Comparison of ENCODE assay signal across 15 cellular contexts in genomic region chr6:157714153-157714490, GRCh38.
A peak's percentile ranks its signal among the peaks of the same experiment; 100 is the strongest.
DNase-seq lines count a peak whose midpoint lies in the region; ATAC-seq and TF ChIP-seq lines count a peak whose summit lies in the region.
"Had no signal": no experiment of that assay in that cellular context is flagged by ENCODE, and none has a peak within 500 bp of the region (broad histone marks: within the 10 kb centered on the region; RNA-seq: fewer than 3 reads in every experiment).

No MANE protein-coding gene starts in this region.

- BruUV-seq in HCT116 (replicated peaks; lab: Mats Ljungman, UMichigan) = no TSS peak

- ATAC-seq in HCT116 = peak; percentile 66
- ATAC-seq: naive thymus-derived CD4-positive, alpha-beta T cell had no signal

- no peak for TF ChIP-seq POLR2A in HCT116 (IDR thresholded peaks at IDR 0.05; ENCODE audit: borderline replicate concordance, extremely low read depth, insufficient read depth, insufficient read length)
- no peak for TF ChIP-seq POLR2A in lower leg skin (IDR thresholded peaks at IDR 0.05)

- H3K27me3 ChIP-seq in HCT116 (ENCODE audit: insufficient read depth, low read length) (no peaks in the 10 kb centered on the region), brain microvascular endothelial cell (replicated peaks) (no peaks in the 10 kb centered on the region)

- 70 to 78% methylated on average over 1 of the region's 1 CpG for WGBS in lower leg skin, 2 donors

- H3K4me3 ChIP-seq in HCT116 (replicated peaks in 1 of 2; ENCODE audit: low read depth in 1 of 2, low read length in 2 of 2) = no peak overlapping the region
- no peak overlapping the region for H3K4me3 ChIP-seq in brain microvascular endothelial cell (ENCODE audit: low read depth, low read length)
- no peak overlapping the region for H3K4me3 ChIP-seq in lower leg skin (ENCODE audit: low read depth, poor library complexity, severe bottlenecking)
- H3K4me3 ChIP-seq: SK-N-MC had no signal

- H3K27ac ChIP-seq in HCT116 (ENCODE audit: low read depth, low read length) (no peak overlapping the region), brain microvascular endothelial cell (no peak overlapping the region)
- H3K27ac ChIP-seq: SK-N-MC had no signal

- H3K4me2 ChIP-seq in HCT116 (ENCODE audit: low read length) = no peak overlapping the region

- H3K79me2 ChIP-seq in HCT116 (ENCODE audit: insufficient read depth, low read length) = no peaks in the 10 kb centered on the region

- peaks cover 0 to 5% of the 10 kb centered on the region in 2 experiments; a peak in 1 of 4 replicates for H3K4me1 ChIP-seq in HCT116 (ENCODE audit: control insufficient read depth in 1 of 2, insufficient read depth in 2 of 2, low read length in 2 of 2)

- RAD21 ChIA-PET in HCT116 (lab: Charles Lee; ENCODE audit: low non-redundant PET in 1 of 2, low total read pairs in 2 of 2, uncharacterized antibody in 2 of 2, unreplicated experiment in 2 of 2) = no interaction called here

- peak; percentile 40 for TF ChIP-seq RAD21 in HCT116 (IDR thresholded peaks at IDR 0.05; ENCODE audit: low read depth)

- TF ChIP-seq CTCF in HCT116 (IDR thresholded peaks at IDR 0.05 in 2 of 3, conservative IDR thresholded peaks at IDR 0.05 in 1 of 3; ENCODE audit: borderline replicate concordance in 1 of 3, insufficient read depth in 1 of 3, low read depth in 2 of 3, low read length in 2 of 3) (peak in 2 of 3 experiments; percentile 6 to 11; a peak in 1 of 6 replicates), brain microvascular endothelial cell (IDR thresholded peaks at IDR 0.05; ENCODE audit: low read depth, low read length, missing control alignments) (peak; percentile 18), lower leg skin (IDR thresholded peaks at IDR 0.05) (no peak)

- no peaks in the 10 kb centered on the region for H4K20me1 ChIP-seq in HCT116 (ENCODE audit: insufficient read depth)

- no peak overlapping the region for H2AFZ ChIP-seq in HCT116 (ENCODE audit: low read depth, low read length, poor library complexity, severe bottlenecking)

- in situ Hi-C loops in brain microvascular endothelial cell (cut with HindIII; ENCODE audit: low pct_ligation_motif_present, low sequenced_read_pairs) = no loop called here

- no peaks in the 10 kb centered on the region for H3K9me3 ChIP-seq in HCT116 (ENCODE audit: control insufficient read depth in 1 of 2, insufficient read depth in 1 of 2, low read depth in 1 of 2, low read length in 2 of 2)

- no peak overlapping the region for H3K9ac ChIP-seq in HCT116 (ENCODE audit: low read length)

- H3K36me3 ChIP-seq in HCT116 (ENCODE audit: control insufficient read depth in 1 of 2, insufficient read depth in 2 of 2, low read length in 2 of 2) (no peaks in the 10 kb centered on the region), brain microvascular endothelial cell (replicated peaks) (no peaks in the 10 kb centered on the region)

- H3K9me2 ChIP-seq in HCT116 (ENCODE audit: insufficient read depth) = no peaks in the 10 kb centered on the region

- POLR2A ChIA-PET in HCT116 (lab: Charles Lee) = no interaction called here

- intact Hi-C loops in HCT116 (cut with micrococcal nuclease) = no loop called here
- intact Hi-C loops in lower leg skin (cut with DNase I; ENCODE audit: low total_unique reads) = no loop called here

- DNase-seq in AG20443 (ENCODE audit: low spot score) (peak; percentile 81), HCT116 (ENCODE audit: low read depth, low spot score) (no peak), brain microvascular endothelial cell (no peak), myocyte (ENCODE audit: low read depth) (peak; percentile 42), NCI-H1048 (lab: John Stamatoyannopoulos, UW) (no peak), lower leg skin (ENCODE audit: low spot score in 2 of 2) (no peak), nucleus accumbens (lab: John Stamatoyannopoulos, UW) (no peak)
- DNase-seq in activated T-cell treated with anti-CD3 and anti-CD28 coated beads, Interleukin-2, amount 50 U/mL, for 48 hours = no peak
- DNase-seq: activated B cell treated with CpG ODN at 0.5 μM for 24 hours; activated naive CD8-positive, alpha-beta T cell treated with anti-CD3 and anti-CD28 coated beads, Interleukin-2, amount 10 ng/mL, durations not matched to agents 7 days and 5 days; GDM1; glutamatergic neuron; left cardiac atrium; naive thymus-derived CD4-positive, alpha-beta T cell had no signal

- CTCF ChIA-PET in HCT116 (lab: Charles Lee) = no interaction called here

TF ChIP-seq in HCT116, 20 proteins besides CTCF, POLR2A, EP300 and RAD21:
- no peak for TF ChIP-seq YY1 (IDR thresholded peaks at IDR 0.05; ENCODE audit: extremely low read depth, insufficient replicate concordance, low read depth, low read length)
- TF ChIP-seq SIN3A (IDR thresholded peaks at IDR 0.05; ENCODE audit: low read depth) = no peak
- TF ChIP-seq JUND (IDR thresholded peaks at IDR 0.05) = no peak
- no peak for TF ChIP-seq ZNF274 (IDR thresholded peaks at IDR 0.05; ENCODE audit: low read depth, low read length)
- TF ChIP-seq FOSL1 (IDR thresholded peaks at IDR 0.05; ENCODE audit: low read depth) = no peak
- TF ChIP-seq ATF3 (IDR thresholded peaks at IDR 0.05) = no peak
- TF ChIP-seq ZFX (IDR thresholded peaks at IDR 0.05) = no peak
- no peak for TF ChIP-seq EZH2phosphoT487 (IDR thresholded peaks at IDR 0.05; ENCODE audit: borderline replicate concordance)
- TF ChIP-seq REST (IDR thresholded peaks at IDR 0.05; ENCODE audit: low read depth) = no peak
- TF ChIP-seq MAX (IDR thresholded peaks at IDR 0.05) = no peak
- no peak for TF ChIP-seq CEBPB (IDR thresholded peaks at IDR 0.05; ENCODE audit: low read depth)
TF ChIP-seq in HCT116: peak in this region for 0.

Comparison
In these comparisons a context has a peak if more than half of its experiments do, and no peak if none do; other contexts are left out.
1. DNase-seq: peak in AG20443 (single experiment) and myocyte (single experiment); none in HCT116 (single experiment), brain microvascular endothelial cell (single experiment), activated T-cell treated with anti-CD3 and anti-CD28 coated beads, Interleukin-2, amount 50 U/mL, for 48 hours (0 of 2), NCI-H1048 (single experiment), lower leg skin (0 of 2) and nucleus accumbens (0 of 56).
2. CTCF ChIP-seq: peak in HCT116 (2 of 3) and brain microvascular endothelial cell (single experiment); none in lower leg skin (0 of 3).